1 cellular context compared by ENCODE assay signal in genomic region chr17:75065562-75066151, GRCh38.
TF ChIP-seq lines count a peak whose summit lies in the region.

No MANE protein-coding gene starts in this region.

TF ChIP-seq in endothelial cell of umbilical vein, 7 proteins besides CTCF, POLR2A, EP300 and RAD21:
- TF ChIP-seq EZH2 (IDR thresholded peaks at IDR 0.05; ENCODE audit: borderline replicate concordance, low read depth, low read length, severe bottlenecking), result no peak
- TF ChIP-seq FOS (IDR thresholded peaks at IDR 0.05; ENCODE audit: borderline replicate concordance, insufficient read depth, low read length), result no peak
- no peak for TF ChIP-seq POLR2AphosphoS5 (IDR thresholded peaks at IDR 0.05; ENCODE audit: insufficient read depth, low read depth, low read length)
- no peak for TF ChIP-seq MYC (IDR thresholded peaks at IDR 0.05; ENCODE audit: low read depth, low read length)
- TF ChIP-seq GATA2 (IDR thresholded peaks at IDR 0.05; ENCODE audit: insufficient read depth, insufficient read length, low read depth, low read length), result no peak
